In the genomic region with DNA sequence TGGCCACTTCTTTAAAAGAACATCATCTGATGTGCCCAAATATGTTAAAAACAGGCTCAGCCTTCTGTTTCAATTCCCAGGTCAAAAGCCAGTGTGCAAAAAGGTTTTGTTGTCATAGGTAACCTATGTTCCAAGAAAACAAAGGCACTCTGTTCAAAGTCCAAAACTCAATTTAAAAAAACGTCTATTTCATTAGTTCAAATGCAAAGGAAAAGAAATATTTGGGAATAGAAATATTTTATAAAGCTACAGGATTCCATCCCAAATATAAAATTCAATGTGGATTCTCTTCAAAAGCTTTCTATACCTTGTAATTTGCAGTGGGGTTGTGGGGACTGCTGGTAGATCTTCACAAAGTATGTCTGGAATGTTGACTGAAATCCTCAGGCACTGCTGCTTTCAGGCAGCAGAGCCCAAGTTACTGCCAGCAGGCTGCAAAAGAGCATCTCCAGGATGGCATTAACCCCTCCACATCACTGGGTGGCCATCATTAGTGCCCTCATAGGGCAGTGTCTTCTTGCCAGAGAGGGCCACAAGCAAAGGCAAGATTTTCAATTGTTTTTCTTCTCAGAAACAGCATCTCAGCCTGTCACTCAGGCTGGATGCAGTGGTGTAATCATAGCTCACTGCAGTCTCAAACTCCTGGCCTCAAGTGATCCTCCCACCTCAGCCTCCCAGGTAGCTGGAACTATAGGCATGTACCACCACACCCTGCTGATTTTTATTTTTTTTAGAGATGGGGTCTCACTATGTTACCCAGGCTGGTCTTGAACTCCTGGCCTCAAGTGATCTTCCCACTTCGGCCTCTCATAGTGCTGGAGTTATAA, we compare ENCODE assay signal across 24 cellular contexts. TPM values are rescaled to one million over a fixed set of nuclear protein-coding genes. Genes with fewer than 3 reads are reported as not detected.
DNase-seq lines count a peak whose midpoint lies in the region; ATAC-seq and TF ChIP-seq lines count a peak whose summit lies in the region.
"Had no signal": no experiment of that assay in that cellular context is flagged by ENCODE, and none has a peak within 500 bp of the region (broad histone marks: within the 10 kb centered on the region; RNA-seq: fewer than 3 reads in every experiment).

No MANE protein-coding gene starts in this region.

- no peaks in the 10 kb centered on the region for H3K36me3 ChIP-seq in mammary epithelial cell (ENCODE audit: insufficient read depth, low read length)
- H3K36me3 ChIP-seq in liver (ENCODE audit: control insufficient read depth in 4 of 4, insufficient read depth in 3 of 4, low read depth in 1 of 4, low read length in 3 of 4): no peaks in the 10 kb centered on the region
- H3K36me3 ChIP-seq: gastrocnemius medialis, upper lobe of right lung, WERI-Rb-1 had no signal

- CTCF ChIA-PET in mammary epithelial cell (lab: Charles Lee; ENCODE audit: low non-redundant PET): no interaction called here

- intact Hi-C loops in mammary epithelial cell (cut with micrococcal nuclease): no loop called here

- H3K9ac ChIP-seq in mammary epithelial cell (ENCODE audit: insufficient read depth, low read length) (no peak overlapping the region), liver (ENCODE audit: low read depth in 1 of 2, low read length in 2 of 2) (no peak overlapping the region)
- H3K9ac ChIP-seq: KMS-11 had no signal

- no peak overlapping the region for H3K4me2 ChIP-seq in mammary epithelial cell (ENCODE audit: insufficient read depth, low read depth, low read length)
- H3K4me2 ChIP-seq: KMS-11 had no signal

- H3K4me3 Mint-ChIP-seq in activated naive CD8-positive, alpha-beta T cell treated with anti-CD3 and anti-CD28 coated beads for 36 hours: no peak overlapping the region
- no peak overlapping the region for H3K4me3 Mint-ChIP-seq in activated T-cell treated with anti-CD3 and anti-CD28 coated beads, Interleukin-2, amount 50 U/mL, for 4 hours
- H3K4me3 Mint-ChIP-seq: HFFc6, T-helper 17 cell had no signal

- H3K4me1 Mint-ChIP-seq in activated naive CD8-positive, alpha-beta T cell treated with anti-CD3 and anti-CD28 coated beads for 36 hours: peaks cover 14% of the 10 kb centered on the region
- H3K4me1 Mint-ChIP-seq in activated T-cell treated with anti-CD3 and anti-CD28 coated beads, Interleukin-2, amount 50 U/mL, for 4 hours (ENCODE audit: low read depth): peaks cover 7% of the 10 kb centered on the region

- no peaks in the 10 kb centered on the region for H3K27me3 ChIP-seq in mammary epithelial cell (ENCODE audit: insufficient read depth, low read length)
- H3K27me3 ChIP-seq in liver (ENCODE audit: control insufficient read depth in 4 of 4, insufficient read depth in 4 of 4, low read length in 3 of 4): no peaks in the 10 kb centered on the region
- H3K27me3 ChIP-seq: gastrocnemius medialis, upper lobe of right lung had no signal

- TF ChIP-seq CTCF in mammary epithelial cell (conservative IDR thresholded peaks at IDR 0.05 in 1 of 2, IDR thresholded peaks at IDR 0.05 in 1 of 2; ENCODE audit: extremely low read depth in 1 of 2, insufficient read depth in 1 of 2, low read depth in 1 of 2, low read length in 2 of 2) (no peak), choroid plexus epithelial cell (conservative IDR thresholded peaks at IDR 0.05; ENCODE audit: low read depth, low read length) (no peak), liver (IDR thresholded peaks at IDR 0.05; ENCODE audit: low read depth, low read length, missing input control) (no peak)

- peaks cover 3% of the 10 kb centered on the region for H3K36me3 Mint-ChIP-seq in activated naive CD8-positive, alpha-beta T cell treated with anti-CD3 and anti-CD28 coated beads for 36 hours
- no peaks in the 10 kb centered on the region for H3K36me3 Mint-ChIP-seq in activated T-cell treated with anti-CD3 and anti-CD28 coated beads, Interleukin-2, amount 50 U/mL, for 4 hours (ENCODE audit: insufficient read depth)

- 50% methylated on average over 2 of the region's 2 CpGs for WGBS in mammary epithelial cell (ENCODE audit: low coverage, missing lambda C conversion rate)
- WGBS in liver: 58% methylated on average over 2 of the region's 2 CpGs

- H3K4me3 ChIP-seq in mammary epithelial cell (replicated peaks in 1 of 3; ENCODE audit: insufficient read depth in 1 of 3, low read depth in 2 of 3, low read length in 3 of 3): no peak overlapping the region
- no peak overlapping the region for H3K4me3 ChIP-seq in choroid plexus epithelial cell (ENCODE audit: low read depth, low read length)
- no peak overlapping the region for H3K4me3 ChIP-seq in liver (ENCODE audit: low read depth in 1 of 3, low read length in 3 of 3)
- H3K4me3 ChIP-seq: gastrocnemius medialis, upper lobe of right lung had no signal

- no peaks in the 10 kb centered on the region for H3K27me3 Mint-ChIP-seq in activated naive CD8-positive, alpha-beta T cell treated with anti-CD3 and anti-CD28 coated beads for 36 hours
- no peaks in the 10 kb centered on the region for H3K27me3 Mint-ChIP-seq in activated T-cell treated with anti-CD3 and anti-CD28 coated beads, Interleukin-2, amount 50 U/mL, for 4 hours (ENCODE audit: low read depth)
- H3K27me3 Mint-ChIP-seq: T-helper 17 cell had no signal

- H3K79me2 ChIP-seq in mammary epithelial cell (ENCODE audit: insufficient read depth, low read length): no peaks in the 10 kb centered on the region

- H3K9me3 ChIP-seq in mammary epithelial cell (replicated peaks; ENCODE audit: insufficient read depth, low read length) (no peaks in the 10 kb centered on the region), liver (ENCODE audit: control insufficient read depth in 4 of 4, low read length in 3 of 4) (no peaks in the 10 kb centered on the region)
- H3K9me3 ChIP-seq: gastrocnemius medialis, upper lobe of right lung had no signal

- no peak for ATAC-seq in activated T-cell treated with anti-CD3 and anti-CD28 coated beads, Interleukin-2, amount 50 U/mL, for 4 hours
- ATAC-seq in HG03457 (IDR thresholded peaks at IDR 0.05; ENCODE audit: unreplicated experiment): no peak
- ATAC-seq: gastrocnemius medialis, left ventricle myocardium superior, T-helper 17 cell, upper lobe of right lung had no signal

- no TSS peak for BruUV-seq in mammary epithelial cell (replicated peaks; lab: Mats Ljungman, UMichigan)

- TF ChIP-seq RAD21 in liver (IDR thresholded peaks at IDR 0.05): peak; percentile 31 to 38

- H3K27ac Mint-ChIP-seq in activated naive CD8-positive, alpha-beta T cell treated with anti-CD3 and anti-CD28 coated beads for 36 hours: no peak overlapping the region
- H3K27ac Mint-ChIP-seq: HFFc6, T-helper 17 cell had no signal

- H3K4me1 ChIP-seq in mammary epithelial cell (ENCODE audit: insufficient read depth, low read length) (no peaks in the 10 kb centered on the region), liver (ENCODE audit: control insufficient read depth in 4 of 4, insufficient read depth in 4 of 4, low read length in 3 of 4) (peaks cover 3 to 13% (median 12%) of the 10 kb centered on the region in 4 donors)
- H3K4me1 ChIP-seq: gastrocnemius medialis, upper lobe of right lung had no signal

- DNase-seq in T47D (ENCODE audit: low read depth in 1 of 2, low spot score in 1 of 2) (peak; percentile 34 to 35), mammary epithelial cell (no peak), choroid plexus epithelial cell (ENCODE audit: low read depth) (peak; percentile 56), SKM-1 treated with dmso at 0.1 percent for 144 hours (lab: John Stamatoyannopoulos, UW; ENCODE audit: unreplicated experiment) (no peak)
- DNase-seq in activated naive CD8-positive, alpha-beta T cell treated with anti-CD3 and anti-CD28 coated beads for 36 hours: no peak
- no peak for DNase-seq in activated T-cell treated with anti-CD3 and anti-CD28 coated beads, Interleukin-2, amount 50 U/mL, for 4 hours
- DNase-seq: 8988T; activated CD4-positive, alpha-beta T cell treated with anti-CD3 and anti-CD28 coated beads, Interleukin-2, amount 50 U/mL, for 48 hours; C1 segment of cervical spinal cord; central memory CD4-positive, alpha-beta T cell; gastrocnemius medialis; HFFc6; left ventricle myocardium superior; NCI-H187 treated with DMSO at 0.1 percent for 48 hours; NCI-H226; NCI-H82; OCI-M1; Right ventricle myocardium superior; T-helper 17 cell; upper lobe of right lung; WERI-Rb-1 had no signal

- in situ Hi-C loops in T47D (cut with HindIII; ENCODE audit: low pct_unique_long_range_greater_than_20kb, low sequenced_read_pairs): no loop called here
- in situ Hi-C loops in mammary epithelial cell (cut with MboI; ENCODE audit: low sequenced_read_pairs in 2 of 2): no loop called here

- dilution Hi-C loops in mammary epithelial cell (cut with HindIII; ENCODE audit: low sequenced_read_pairs): no loop called here

- H3K27ac ChIP-seq in mammary epithelial cell (ENCODE audit: insufficient read depth, low read depth, low read length): no peak overlapping the region
- H3K27ac ChIP-seq in liver (ENCODE audit: low read depth in 1 of 2, low read length in 2 of 2): peak overlapping the region in 1 of 2 donors; percentile 57
- H3K27ac ChIP-seq: gastrocnemius medialis, KMS-11, upper lobe of right lung, WERI-Rb-1 had no signal

- H3K9me3 Mint-ChIP-seq in activated naive CD8-positive, alpha-beta T cell treated with anti-CD3 and anti-CD28 coated beads for 36 hours: peaks cover 2% of the 10 kb centered on the region
- H3K9me3 Mint-ChIP-seq in activated T-cell treated with anti-CD3 and anti-CD28 coated beads, Interleukin-2, amount 50 U/mL, for 4 hours: peaks cover 3% of the 10 kb centered on the region
- H3K9me3 Mint-ChIP-seq: HFFc6 had no signal

- H4K20me1 ChIP-seq in mammary epithelial cell (ENCODE audit: insufficient read depth, low read length): no peaks in the 10 kb centered on the region

- no peak overlapping the region for H2AFZ ChIP-seq in mammary epithelial cell (ENCODE audit: low read depth, low read length)

RNA-seq across cellular contexts. Expression of a gene that starts 22.8 kb away (rescaled TPM):
- total RNA-seq in mammary epithelial cell: 100 to 1,000 TPM; 114 to 189 TPM
- 77.9 TPM for polyA plus RNA-seq in mammary epithelial cell
- 128 TPM for polyA minus RNA-seq in mammary epithelial cell
- 10 to 100 TPM; 16.3 to 43.3 TPM for total RNA-seq in liver
- 10 to 100 TPM in 1 of 2 donors, 1 to 10 TPM in 1; 6.4 to 13.4 TPM for polyA plus RNA-seq in liver
- total RNA-seq in activated naive CD8-positive, alpha-beta T cell treated with anti-CD3 and anti-CD28 coated beads for 36 hours: 100 to 1,000 TPM; 129 TPM
- 100 to 1,000 TPM; 135 to 152 (median 142) TPM for total RNA-seq in activated T-cell treated with anti-CD3 and anti-CD28 coated beads, Interleukin-2, amount 50 U/mL, for 4 hours

Comparison
In these comparisons a context has a peak if more than half of its experiments do, and no peak if none do; other contexts are left out.
1. DNase-seq: peak in T47D (2 of 2) and choroid plexus epithelial cell (single experiment); none in mammary epithelial cell (single experiment), activated naive CD8-positive, alpha-beta T cell treated with anti-CD3 and anti-CD28 coated beads for 36 hours (single experiment), activated T-cell treated with anti-CD3 and anti-CD28 coated beads, Interleukin-2, amount 50 U/mL, for 4 hours (single experiment) and SKM-1 treated with dmso at 0.1 percent for 144 hours (single experiment).